23 cellular contexts compared by ENCODE assay signal in genomic region chr10:8405551-8405950, GRCh38.
DNase-seq lines count a peak whose midpoint lies in the region; ATAC-seq and TF ChIP-seq lines count a peak whose summit lies in the region.
"Had no signal": no experiment of that assay in that cellular context is flagged by ENCODE, and none has a peak within 500 bp of the region (broad histone marks: within the 10 kb centered on the region; RNA-seq: fewer than 3 reads in every experiment).

No MANE protein-coding gene starts in this region.

- peak overlapping the region; percentile 71 for H3K27ac Mint-ChIP-seq in T-helper 1 cell treated with Interleukin-12 subunit alpha and Interleukin-12 subunit beta and Interleukin-4 antibody, amounts not matched to agents 30 μg/mL and 1 μg/mL, for 36 hours
- peak overlapping the region; percentile 93 for H3K27ac Mint-ChIP-seq in stimulated activated naive CD8-positive, alpha-beta T cell treated with anti-CD3 and anti-CD28 coated beads, Interleukin-15, Interleukin-2, amounts not matched to agents 100 ng/mL and 50 ng/mL, for 24 hours
- H3K27ac Mint-ChIP-seq in stimulated activated naive CD8-positive, alpha-beta T cell treated with anti-CD3 and anti-CD28 coated beads, Interleukin-15, amount 100 ng/mL, for 72 hours, result peak overlapping the region in 1 of 2 donors; percentile 88
- H3K27ac Mint-ChIP-seq in effector memory CD8-positive, alpha-beta T cell, result peak overlapping the region; percentile 97 to 98
- H3K27ac Mint-ChIP-seq in Calu3 (ENCODE audit: unreplicated experiment), result no peak overlapping the region
- H3K27ac Mint-ChIP-seq: brain; stimulated activated memory B cell treated with anti-CD40 and anti-IgM and Interleukin-4, amounts not matched to agents 10 μg/mL and 1 μg/mL and 100 μg/mL, for 72 hours had no signal

- BruUV-seq in Calu3 (replicated peaks; lab: Mats Ljungman, UMichigan), result no TSS peak

- no peaks in the 10 kb centered on the region for H3K9me3 Mint-ChIP-seq in T-helper 1 cell treated with Interleukin-12 subunit alpha and Interleukin-12 subunit beta and Interleukin-4 antibody, amounts not matched to agents 30 μg/mL and 1 μg/mL, for 36 hours
- H3K9me3 Mint-ChIP-seq in stimulated activated naive CD8-positive, alpha-beta T cell treated with anti-CD3 and anti-CD28 coated beads, Interleukin-15, Interleukin-2, amounts not matched to agents 100 ng/mL and 50 ng/mL, for 24 hours, result no peaks in the 10 kb centered on the region
- H3K9me3 Mint-ChIP-seq in stimulated activated naive CD8-positive, alpha-beta T cell treated with anti-CD3 and anti-CD28 coated beads, Interleukin-15, amount 100 ng/mL, for 72 hours, result no peaks in the 10 kb centered on the region
- H3K9me3 Mint-ChIP-seq in effector memory CD8-positive, alpha-beta T cell, result no peaks in the 10 kb centered on the region
- no peaks in the 10 kb centered on the region for H3K9me3 Mint-ChIP-seq in Calu3 (ENCODE audit: low read depth, unreplicated experiment)
- H3K9me3 Mint-ChIP-seq: brain; neural crest cell; stimulated activated memory B cell treated with anti-CD40 and anti-IgM and Interleukin-4, amounts not matched to agents 10 μg/mL and 1 μg/mL and 100 μg/mL, for 72 hours had no signal

- DNase-seq in T-helper 1 cell (no peak), HPDE6-E6E7 (ENCODE audit: extremely low spot score) (no peak), Calu3 (no peak)
- DNase-seq in stimulated activated naive CD8-positive, alpha-beta T cell treated with anti-CD3 and anti-CD28 coated beads, Interleukin-15, amount 100 ng/mL, for 72 hours, result no peak
- DNase-seq in effector memory CD8-positive, alpha-beta T cell, result no peak
- DNase-seq: activated CD4-positive, CD25-positive, alpha-beta regulatory T cell treated with anti-CD3 and anti-CD28 coated beads, Interleukin-2, amount 50 U/mL, for 72 hours; activated CD8-positive, alpha-beta T cell treated with anti-CD3 and anti-CD28 coated beads, Interleukin-2, amount 10 ng/mL, durations not matched to agents 7 days and 5 days; activated T-cell treated with anti-CD3 and anti-CD28 coated beads for 4 hours; DMS79 treated with DMSO at 0.1 percent for 48 hours; GF-D8; hypothalamus; left cardiac atrium; NCI-H146; NCI-H2107; NCI-H345; pancreas; upper lobe of left lung had no signal

- peaks cover 63% of the 10 kb centered on the region for H3K4me1 Mint-ChIP-seq in T-helper 1 cell treated with Interleukin-12 subunit alpha and Interleukin-12 subunit beta and Interleukin-4 antibody, amounts not matched to agents 30 μg/mL and 1 μg/mL, for 36 hours (ENCODE audit: low read depth)
- H3K4me1 Mint-ChIP-seq in stimulated activated naive CD8-positive, alpha-beta T cell treated with anti-CD3 and anti-CD28 coated beads, Interleukin-15, Interleukin-2, amounts not matched to agents 100 ng/mL and 50 ng/mL, for 24 hours (ENCODE audit: low read depth), result peaks cover 60% of the 10 kb centered on the region
- peaks cover 63% of the 10 kb centered on the region for H3K4me1 Mint-ChIP-seq in stimulated activated naive CD8-positive, alpha-beta T cell treated with anti-CD3 and anti-CD28 coated beads, Interleukin-15, amount 100 ng/mL, for 72 hours
- peaks cover 60 to 68% of the 10 kb centered on the region in 2 donors for H3K4me1 Mint-ChIP-seq in effector memory CD8-positive, alpha-beta T cell (ENCODE audit: low read depth in 2 of 2)
- peaks cover 16% of the 10 kb centered on the region for H3K4me1 Mint-ChIP-seq in Calu3 (ENCODE audit: low read depth, unreplicated experiment)
- H3K4me1 Mint-ChIP-seq: brain, neural crest cell had no signal

- ATAC-seq in stimulated activated naive CD8-positive, alpha-beta T cell treated with anti-CD3 and anti-CD28 coated beads, Interleukin-15, amount 100 ng/mL, for 72 hours, result no peak
- ATAC-seq in effector memory CD8-positive, alpha-beta T cell (replicated peaks), result no peak
- ATAC-seq in GM21423 (IDR thresholded peaks at IDR 0.05; ENCODE audit: unreplicated experiment), result no peak
- ATAC-seq: pancreas; stimulated activated memory B cell treated with anti-CD40 and anti-IgM and Interleukin-4, amounts not matched to agents 10 μg/mL and 1 μg/mL and 100 μg/mL, for 72 hours had no signal

- no peak overlapping the region for H3K4me3 Mint-ChIP-seq in T-helper 1 cell treated with Interleukin-12 subunit alpha and Interleukin-12 subunit beta and Interleukin-4 antibody, amounts not matched to agents 30 μg/mL and 1 μg/mL, for 36 hours
- H3K4me3 Mint-ChIP-seq in stimulated activated naive CD8-positive, alpha-beta T cell treated with anti-CD3 and anti-CD28 coated beads, Interleukin-15, Interleukin-2, amounts not matched to agents 100 ng/mL and 50 ng/mL, for 24 hours, result no peak overlapping the region
- H3K4me3 Mint-ChIP-seq in stimulated activated naive CD8-positive, alpha-beta T cell treated with anti-CD3 and anti-CD28 coated beads, Interleukin-15, amount 100 ng/mL, for 72 hours, result no peak overlapping the region
- peak overlapping the region in 1 of 2 donors; percentile 82 for H3K4me3 Mint-ChIP-seq in effector memory CD8-positive, alpha-beta T cell
- H3K4me3 Mint-ChIP-seq in Calu3 (ENCODE audit: low read depth, unreplicated experiment), result no peak overlapping the region
- H3K4me3 Mint-ChIP-seq: brain; neural crest cell; stimulated activated memory B cell treated with anti-CD40 and anti-IgM and Interleukin-4, amounts not matched to agents 10 μg/mL and 1 μg/mL and 100 μg/mL, for 72 hours had no signal

- CTCF ChIA-PET in Calu3 (lab: Charles Lee), result no interaction called here

- H3K36me3 Mint-ChIP-seq in T-helper 1 cell treated with Interleukin-12 subunit alpha and Interleukin-12 subunit beta and Interleukin-4 antibody, amounts not matched to agents 30 μg/mL and 1 μg/mL, for 36 hours (ENCODE audit: low read depth), result peaks cover 5% of the 10 kb centered on the region
- H3K36me3 Mint-ChIP-seq in stimulated activated naive CD8-positive, alpha-beta T cell treated with anti-CD3 and anti-CD28 coated beads, Interleukin-15, Interleukin-2, amounts not matched to agents 100 ng/mL and 50 ng/mL, for 24 hours (ENCODE audit: low read depth), result no peaks in the 10 kb centered on the region
- peaks cover 9% of the 10 kb centered on the region for H3K36me3 Mint-ChIP-seq in effector memory CD8-positive, alpha-beta T cell (ENCODE audit: insufficient read depth)
- no peaks in the 10 kb centered on the region for H3K36me3 Mint-ChIP-seq in Calu3 (ENCODE audit: insufficient read depth, unreplicated experiment)
- H3K36me3 Mint-ChIP-seq: brain; stimulated activated memory B cell treated with anti-CD40 and anti-IgM and Interleukin-4, amounts not matched to agents 10 μg/mL and 1 μg/mL and 100 μg/mL, for 72 hours had no signal

- intact Hi-C loops in Calu3 (cut with micrococcal nuclease; ENCODE audit: unreplicated experiment), result no loop called here

- H3K27me3 Mint-ChIP-seq in T-helper 1 cell treated with Interleukin-12 subunit alpha and Interleukin-12 subunit beta and Interleukin-4 antibody, amounts not matched to agents 30 μg/mL and 1 μg/mL, for 36 hours (ENCODE audit: low read depth), result peaks cover 15% of the 10 kb centered on the region
- H3K27me3 Mint-ChIP-seq in stimulated activated naive CD8-positive, alpha-beta T cell treated with anti-CD3 and anti-CD28 coated beads, Interleukin-15, Interleukin-2, amounts not matched to agents 100 ng/mL and 50 ng/mL, for 24 hours, result no peaks in the 10 kb centered on the region
- no peaks in the 10 kb centered on the region for H3K27me3 Mint-ChIP-seq in stimulated activated naive CD8-positive, alpha-beta T cell treated with anti-CD3 and anti-CD28 coated beads, Interleukin-15, amount 100 ng/mL, for 72 hours
- H3K27me3 Mint-ChIP-seq in effector memory CD8-positive, alpha-beta T cell, result no peaks in the 10 kb centered on the region
- H3K27me3 Mint-ChIP-seq in Calu3 (ENCODE audit: unreplicated experiment), result no peaks in the 10 kb centered on the region
- H3K27me3 Mint-ChIP-seq: stimulated activated memory B cell treated with anti-CD40 and anti-IgM and Interleukin-4, amounts not matched to agents 10 μg/mL and 1 μg/mL and 100 μg/mL, for 72 hours had no signal

- TF ChIP-seq CTCF in Calu3 (IDR thresholded peaks at IDR 0.05; ENCODE audit: unreplicated experiment), result no peak
